11 cellular contexts compared by ENCODE assay signal in the genomic region with DNA sequence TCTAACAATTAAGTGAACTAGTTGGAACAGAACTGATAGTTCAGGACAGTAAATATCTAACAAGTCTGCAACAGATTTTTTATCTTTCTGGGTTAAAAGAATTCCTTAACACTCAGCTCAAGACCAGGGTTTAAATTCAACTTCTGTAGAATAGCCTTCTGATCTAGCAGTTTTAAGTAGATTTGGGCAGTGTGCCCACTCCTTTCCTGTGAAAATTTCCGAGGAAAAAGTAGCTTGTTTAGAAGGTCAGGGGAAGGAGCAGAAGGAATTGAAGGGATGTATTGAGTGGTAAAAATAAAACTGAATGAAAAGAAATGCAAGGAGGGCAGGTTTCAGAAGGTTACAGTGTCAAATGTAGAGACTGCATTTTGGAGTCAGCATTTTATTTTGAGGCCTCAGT.
"Had no signal": no experiment of that assay in that cellular context is flagged by ENCODE, and none has a peak within 500 bp of the region (broad histone marks: within the 10 kb centered on the region; RNA-seq: fewer than 3 reads in every experiment).

No MANE protein-coding gene starts in this region.

- DNase-seq: activated T-cell treated with anti-CD3 and anti-CD28 coated beads, Interleukin-2, amount 50 U/mL, for 1 hour; effector CD4-positive, alpha-beta T cell; glutamatergic neuron; immature natural killer cell; left colon; nephron progenitor cell; stimulated activated CD4-positive, alpha-beta T cell treated with anti-CD3 and anti-CD28 coated beads, Interleukin-4, amount 100 ng/mL, for 1 hour; stimulated activated CD8-positive, alpha-beta memory T cell treated with anti-CD3 and anti-CD28 coated beads, Interleukin-4, amount 100 ng/mL, for 48 hours; T-helper 2 cell; testis had no signal

- H3K4me3 ChIP-seq: testis had no signal

- ATAC-seq: activated naive CD4-positive, alpha-beta T cell treated with anti-CD3 and anti-CD28 coated beads, Interleukin-2, amount 50 U/mL, for 72 hours; left colon had no signal

- H3K9me3 ChIP-seq: testis had no signal

- H3K4me1 ChIP-seq: testis had no signal

- H3K27me3 ChIP-seq: testis had no signal

- H3K27ac ChIP-seq: testis had no signal
